Comparison of ENCODE assay signal across 24 cellular contexts in genomic region chr1:207991331-207991914, GRCh38.
A peak's percentile ranks its signal among the peaks of the same experiment; 100 is the strongest.
DNase-seq lines count a peak whose midpoint lies in the region; ATAC-seq and TF ChIP-seq lines count a peak whose summit lies in the region.
"Had no signal": no experiment of that assay in that cellular context is flagged by ENCODE, and none has a peak within 500 bp of the region (broad histone marks: within the 10 kb centered on the region; RNA-seq: fewer than 3 reads in every experiment).

No MANE protein-coding gene starts in this region.

- H3K4me3 ChIP-seq in colonic mucosa: no peak overlapping the region
- H3K4me3 ChIP-seq: GM23338, HAP-1, MG63 had no signal

- peak; percentile 67 for DNase-seq in NCI-H146 (lab: John Stamatoyannopoulos, UW)
- DNase-seq in NCI-H146 treated with DMSO at 0.1 percent for 48 hours (lab: John Stamatoyannopoulos, UW; ENCODE audit: unreplicated experiment): no peak
- peak; percentile 4 for DNase-seq in colonic mucosa
- DNase-seq in islet precursor cell: peak; percentile 31
- DNase-seq in type B pancreatic cell (ENCODE audit: extremely low spot score, unreplicated experiment): peak; percentile 49
- no peak for DNase-seq in HCEC 1CT
- DNase-seq in chondrocyte (ENCODE audit: low spot score): no peak
- DNase-seq: Caco-2; CD8-positive, alpha-beta T cell; IMR-90; KG1; MG63; NCI-H1694 treated with DMSO at 0.1 percent for 48 hours; NCI-H345; NCI-H510A treated with DMSO at 0.1 percent for 48 hours; NCI-H748 treated with DMSO at 0.1 percent for 48 hours; NK-92 treated with Interleukin-12 subunit alpha and Interleukin-12 subunit beta, amount 100 ng/mL, for 24 hours; PC-3 had no signal

- no peak for ATAC-seq in GM18498 (IDR thresholded peaks at IDR 0.05; ENCODE audit: unreplicated experiment)
- ATAC-seq: CD8-positive, alpha-beta T cell; GM23338; PC-3 had no signal

- H3K4me1 Mint-ChIP-seq in type B pancreatic cell (ENCODE audit: unreplicated experiment): no peaks in the 10 kb centered on the region
- peaks cover 11% of the 10 kb centered on the region for H3K4me1 Mint-ChIP-seq in chondrocyte (ENCODE audit: low read depth)
- H3K4me1 Mint-ChIP-seq: B cell had no signal

- intact Hi-C loops in colonic mucosa (cut with DNase I): loop anchor here (10.0 kb wide), 1 partner anchor 107 kb away; no protein-coding TSS in a partner anchor

- H3K36me3 Mint-ChIP-seq in type B pancreatic cell: no peaks in the 10 kb centered on the region
- peaks cover 8% of the 10 kb centered on the region for H3K36me3 Mint-ChIP-seq in chondrocyte (ENCODE audit: low read depth)
- H3K36me3 Mint-ChIP-seq: CD8-positive, alpha-beta T cell had no signal

- no peak overlapping the region for H3K4me3 Mint-ChIP-seq in type B pancreatic cell
- no peak overlapping the region for H3K4me3 Mint-ChIP-seq in chondrocyte (ENCODE audit: unreplicated experiment)
- H3K4me3 Mint-ChIP-seq: B cell; CD8-positive, alpha-beta T cell; GM23338 had no signal

- no peaks in the 10 kb centered on the region for H3K4me1 ChIP-seq in colonic mucosa
- H3K4me1 ChIP-seq: Caco-2, HAP-1 had no signal

- peaks cover 29% of the 10 kb centered on the region for H3K27me3 Mint-ChIP-seq in type B pancreatic cell
- H3K27me3 Mint-ChIP-seq in chondrocyte (ENCODE audit: low read depth): peaks cover 12% of the 10 kb centered on the region

- H3K36me3 ChIP-seq in colonic mucosa: no peaks in the 10 kb centered on the region
- H3K36me3 ChIP-seq: HAP-1, MG63 had no signal

- no peak overlapping the region for H3K27ac Mint-ChIP-seq in type B pancreatic cell
- H3K27ac Mint-ChIP-seq in chondrocyte (ENCODE audit: unreplicated experiment): no peak overlapping the region
- H3K27ac Mint-ChIP-seq: B cell; CD8-positive, alpha-beta T cell; GM23338 had no signal

- H3K27me3 ChIP-seq in colonic mucosa: no peaks in the 10 kb centered on the region

- no peak overlapping the region for H3K9ac ChIP-seq in colonic mucosa (ENCODE audit: low read depth in 2 of 2, low read length in 2 of 2)

- H3K9me3 ChIP-seq in colonic mucosa: no peaks in the 10 kb centered on the region
- H3K9me3 ChIP-seq: Caco-2, HAP-1, MG63 had no signal

- no peak for TF ChIP-seq CTCF in colonic mucosa (IDR thresholded peaks at IDR 0.05)
- no peak for TF ChIP-seq CTCF in type B pancreatic cell (conservative IDR thresholded peaks at IDR 0.05)
- TF ChIP-seq CTCF in chondrocyte (IDR thresholded peaks at IDR 0.05): no peak

- H3K9me3 Mint-ChIP-seq in type B pancreatic cell (peaks cover 6% of the 10 kb centered on the region), chondrocyte (ENCODE audit: low read depth) (peaks cover 10% of the 10 kb centered on the region)
- H3K9me3 Mint-ChIP-seq: CD8-positive, alpha-beta T cell; GM23338 had no signal

- no peak overlapping the region for H3K27ac ChIP-seq in colonic mucosa
- H3K27ac ChIP-seq: 22Rv1, C4-2B had no signal

Comparison
In these comparisons a context has a peak if more than half of its experiments do, and no peak if none do; other contexts are left out.
1. DNase-seq: peak in NCI-H146 (single experiment), colonic mucosa (single experiment), islet precursor cell (single experiment) and type B pancreatic cell (single experiment); none in NCI-H146 treated with DMSO at 0.1 percent for 48 hours (single experiment), HCEC 1CT (single experiment) and chondrocyte (single experiment).